Comparison of ENCODE assay signal across 1 cellular context in genomic region chr10:89632824-89633223, GRCh38.
TF ChIP-seq lines count a peak whose summit lies in the region.

No MANE protein-coding gene starts in this region.

TF ChIP-seq in HepG2, 621 proteins besides CTCF, POLR2A, EP300 and RAD21:
- TF ChIP-seq GATAD2A (CRISPR knock-in tag; IDR thresholded peaks at IDR 0.05) (peak; percentile 22; the same call in 1 of the 2 replicates), ASH2L (IDR thresholded peaks at IDR 0.05; ENCODE audit: insufficient read length, low read depth, low read length) (peak; percentile 24), PHF21A (CRISPR knock-in tag; IDR thresholded peaks at IDR 0.05) (peak; percentile 41; the same call in 1 of the 2 replicates), PPARG (CRISPR knock-in tag; conservative IDR thresholded peaks at IDR 0.05) (peak; percentile 90), MAX (IDR thresholded peaks at IDR 0.05) (no peak), DRAP1 (CRISPR knock-in tag; IDR thresholded peaks at IDR 0.05) (0 out of 2 replicates have a peak, but pooled peaks have one; percentile 9), ZNF44 (CRISPR knock-in tag; IDR thresholded peaks at IDR 0.05) (no peak), ARID2 (CRISPR knock-in tag; IDR thresholded peaks at IDR 0.05; ENCODE audit: borderline replicate concordance) (no peak), MIXL1 (CRISPR knock-in tag; IDR thresholded peaks at IDR 0.05) (peak; percentile 57; the same call in 1 of the 2 replicates)
- TF ChIP-seq, protein P1, sequence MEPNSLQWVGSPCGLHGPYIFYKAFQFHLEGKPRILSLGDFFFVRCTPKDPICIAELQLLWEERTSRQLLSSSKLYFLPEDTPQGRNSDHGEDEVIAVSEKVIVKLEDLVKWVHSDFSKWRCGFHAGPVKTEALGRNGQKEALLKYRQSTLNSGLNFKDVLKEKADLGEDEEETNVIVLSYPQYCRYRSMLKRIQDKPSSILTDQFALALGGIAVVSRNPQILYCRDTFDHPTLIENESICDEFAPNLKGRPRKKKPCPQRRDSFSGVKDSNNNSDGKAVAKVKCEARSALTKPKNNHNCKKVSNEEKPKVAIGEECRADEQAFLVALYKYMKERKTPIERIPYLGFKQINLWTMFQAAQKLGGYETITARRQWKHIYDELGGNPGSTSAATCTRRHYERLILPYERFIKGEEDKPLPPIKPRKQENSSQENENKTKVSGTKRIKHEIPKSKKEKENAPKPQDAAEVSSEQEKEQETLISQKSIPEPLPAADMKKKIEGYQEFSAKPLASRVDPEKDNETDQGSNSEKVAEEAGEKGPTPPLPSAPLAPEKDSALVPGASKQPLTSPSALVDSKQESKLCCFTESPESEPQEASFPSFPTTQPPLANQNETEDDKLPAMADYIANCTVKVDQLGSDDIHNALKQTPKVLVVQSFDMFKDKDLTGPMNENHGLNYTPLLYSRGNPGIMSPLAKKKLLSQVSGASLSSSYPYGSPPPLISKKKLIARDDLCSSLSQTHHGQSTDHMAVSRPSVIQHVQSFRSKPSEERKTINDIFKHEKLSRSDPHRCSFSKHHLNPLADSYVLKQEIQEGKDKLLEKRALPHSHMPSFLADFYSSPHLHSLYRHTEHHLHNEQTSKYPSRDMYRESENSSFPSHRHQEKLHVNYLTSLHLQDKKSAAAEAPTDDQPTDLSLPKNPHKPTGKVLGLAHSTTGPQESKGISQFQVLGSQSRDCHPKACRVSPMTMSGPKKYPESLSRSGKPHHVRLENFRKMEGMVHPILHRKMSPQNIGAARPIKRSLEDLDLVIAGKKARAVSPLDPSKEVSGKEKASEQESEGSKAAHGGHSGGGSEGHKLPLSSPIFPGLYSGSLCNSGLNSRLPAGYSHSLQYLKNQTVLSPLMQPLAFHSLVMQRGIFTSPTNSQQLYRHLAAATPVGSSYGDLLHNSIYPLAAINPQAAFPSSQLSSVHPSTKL (CRISPR knock-in tag; IDR thresholded peaks at IDR 0.05): peak; percentile 20
- TF ChIP-seq, protein P2, sequence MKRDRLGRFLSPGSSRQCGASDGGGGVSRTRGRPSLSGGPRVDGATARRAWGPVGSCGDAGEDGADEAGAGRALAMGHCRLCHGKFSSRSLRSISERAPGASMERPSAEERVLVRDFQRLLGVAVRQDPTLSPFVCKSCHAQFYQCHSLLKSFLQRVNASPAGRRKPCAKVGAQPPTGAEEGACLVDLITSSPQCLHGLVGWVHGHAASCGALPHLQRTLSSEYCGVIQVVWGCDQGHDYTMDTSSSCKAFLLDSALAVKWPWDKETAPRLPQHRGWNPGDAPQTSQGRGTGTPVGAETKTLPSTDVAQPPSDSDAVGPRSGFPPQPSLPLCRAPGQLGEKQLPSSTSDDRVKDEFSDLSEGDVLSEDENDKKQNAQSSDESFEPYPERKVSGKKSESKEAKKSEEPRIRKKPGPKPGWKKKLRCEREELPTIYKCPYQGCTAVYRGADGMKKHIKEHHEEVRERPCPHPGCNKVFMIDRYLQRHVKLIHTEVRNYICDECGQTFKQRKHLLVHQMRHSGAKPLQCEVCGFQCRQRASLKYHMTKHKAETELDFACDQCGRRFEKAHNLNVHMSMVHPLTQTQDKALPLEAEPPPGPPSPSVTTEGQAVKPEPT (CRISPR knock-in tag; IDR thresholded peaks at IDR 0.05; ENCODE audit: low read depth): no peak
- TF ChIP-seq, protein P3, sequence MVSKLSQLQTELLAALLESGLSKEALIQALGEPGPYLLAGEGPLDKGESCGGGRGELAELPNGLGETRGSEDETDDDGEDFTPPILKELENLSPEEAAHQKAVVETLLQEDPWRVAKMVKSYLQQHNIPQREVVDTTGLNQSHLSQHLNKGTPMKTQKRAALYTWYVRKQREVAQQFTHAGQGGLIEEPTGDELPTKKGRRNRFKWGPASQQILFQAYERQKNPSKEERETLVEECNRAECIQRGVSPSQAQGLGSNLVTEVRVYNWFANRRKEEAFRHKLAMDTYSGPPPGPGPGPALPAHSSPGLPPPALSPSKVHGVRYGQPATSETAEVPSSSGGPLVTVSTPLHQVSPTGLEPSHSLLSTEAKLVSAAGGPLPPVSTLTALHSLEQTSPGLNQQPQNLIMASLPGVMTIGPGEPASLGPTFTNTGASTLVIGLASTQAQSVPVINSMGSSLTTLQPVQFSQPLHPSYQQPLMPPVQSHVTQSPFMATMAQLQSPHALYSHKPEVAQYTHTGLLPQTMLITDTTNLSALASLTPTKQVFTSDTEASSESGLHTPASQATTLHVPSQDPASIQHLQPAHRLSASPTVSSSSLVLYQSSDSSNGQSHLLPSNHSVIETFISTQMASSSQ (IDR thresholded peaks at IDR 0.05; ENCODE audit: low read depth): peak; percentile 74
- TF ChIP-seq, protein P3 (CRISPR knock-in tag; IDR thresholded peaks at IDR 0.05; ENCODE audit: borderline replicate concordance): no peak
- TF ChIP-seq, protein P4, sequence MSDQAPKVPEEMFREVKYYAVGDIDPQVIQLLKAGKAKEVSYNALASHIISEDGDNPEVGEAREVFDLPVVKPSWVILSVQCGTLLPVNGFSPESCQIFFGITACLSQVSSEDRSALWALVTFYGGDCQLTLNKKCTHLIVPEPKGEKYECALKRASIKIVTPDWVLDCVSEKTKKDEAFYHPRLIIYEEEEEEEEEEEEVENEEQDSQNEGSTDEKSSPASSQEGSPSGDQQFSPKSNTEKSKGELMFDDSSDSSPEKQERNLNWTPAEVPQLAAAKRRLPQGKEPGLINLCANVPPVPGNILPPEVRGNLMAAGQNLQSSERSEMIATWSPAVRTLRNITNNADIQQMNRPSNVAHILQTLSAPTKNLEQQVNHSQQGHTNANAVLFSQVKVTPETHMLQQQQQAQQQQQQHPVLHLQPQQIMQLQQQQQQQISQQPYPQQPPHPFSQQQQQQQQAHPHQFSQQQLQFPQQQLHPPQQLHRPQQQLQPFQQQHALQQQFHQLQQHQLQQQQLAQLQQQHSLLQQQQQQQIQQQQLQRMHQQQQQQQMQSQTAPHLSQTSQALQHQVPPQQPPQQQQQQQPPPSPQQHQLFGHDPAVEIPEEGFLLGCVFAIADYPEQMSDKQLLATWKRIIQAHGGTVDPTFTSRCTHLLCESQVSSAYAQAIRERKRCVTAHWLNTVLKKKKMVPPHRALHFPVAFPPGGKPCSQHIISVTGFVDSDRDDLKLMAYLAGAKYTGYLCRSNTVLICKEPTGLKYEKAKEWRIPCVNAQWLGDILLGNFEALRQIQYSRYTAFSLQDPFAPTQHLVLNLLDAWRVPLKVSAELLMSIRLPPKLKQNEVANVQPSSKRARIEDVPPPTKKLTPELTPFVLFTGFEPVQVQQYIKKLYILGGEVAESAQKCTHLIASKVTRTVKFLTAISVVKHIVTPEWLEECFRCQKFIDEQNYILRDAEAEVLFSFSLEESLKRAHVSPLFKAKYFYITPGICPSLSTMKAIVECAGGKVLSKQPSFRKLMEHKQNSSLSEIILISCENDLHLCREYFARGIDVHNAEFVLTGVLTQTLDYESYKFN (CRISPR knock-in tag; conservative IDR thresholded peaks at IDR 0.05): peak; percentile 63
TF ChIP-seq in HepG2: peak in this region for 9.
